Comparison of ENCODE assay signal across 16 cellular contexts in genomic region chr17:71699907-71700306, GRCh38.
"Had no signal": no experiment of that assay in that cellular context is flagged by ENCODE, and none has a peak within 500 bp of the region (broad histone marks: within the 10 kb centered on the region; RNA-seq: fewer than 3 reads in every experiment).

No MANE protein-coding gene starts in this region.

- H3K27ac ChIP-seq: coronary artery, heart left ventricle, ovary had no signal

- H3K4me1 ChIP-seq: heart left ventricle had no signal

- ATAC-seq: heart left ventricle, left lobe of liver, natural killer cell, right cardiac atrium had no signal

- H3K36me3 ChIP-seq: heart left ventricle, ovary had no signal

- DNase-seq: effector CD4-positive, alpha-beta T cell; endodermal cell; foreskin melanocyte; heart left ventricle; hypothalamus; kidney glomerular epithelial cell; natural killer cell; nucleus accumbens; ovary; right cardiac atrium; stimulated activated CD4-positive, alpha-beta T cell treated with anti-CD3 and anti-CD28 coated beads, Interleukin-2, amount 100 ng/mL, for 48 hours; stimulated activated naive CD4-positive, alpha-beta T cell treated with Interleukin-2 at 50 U/mL for 16 hours; trophoblast cell had no signal

- H3K4me3 ChIP-seq: coronary artery, heart left ventricle, ovary, smooth muscle cell had no signal

- H3K4me2 ChIP-seq: smooth muscle cell had no signal

- H3K9me3 ChIP-seq: heart left ventricle, ovary had no signal

- H3K27me3 ChIP-seq: heart left ventricle, ovary had no signal
